Comparison of ENCODE assay signal across 1 cellular context in genomic region chr16:69823831-69824563, GRCh38.
TF ChIP-seq lines count a peak whose summit lies in the region.

No MANE protein-coding gene starts in this region.

TF ChIP-seq in HepG2, 621 proteins besides CTCF, POLR2A, EP300 and RAD21 (continued from another document and continues in another):
- no peak for TF ChIP-seq ZNF253 (CRISPR knock-in tag; IDR thresholded peaks at IDR 0.05; ENCODE audit: borderline replicate concordance)
- 0 out of 2 replicates have a peak, but pooled peaks have one; percentile 75 for TF ChIP-seq ZNF451 (CRISPR knock-in tag; IDR thresholded peaks at IDR 0.05)
- TF ChIP-seq SRY (CRISPR knock-in tag; IDR thresholded peaks at IDR 0.05): 0 out of 2 replicates have a peak, but pooled peaks have one; percentile 68
- no peak for TF ChIP-seq ESRRA (CRISPR knock-in tag; IDR thresholded peaks at IDR 0.05; ENCODE audit: low read depth)
- TF ChIP-seq FLYWCH1 (CRISPR knock-in tag; IDR thresholded peaks at IDR 0.05): no peak
- no peak for TF ChIP-seq ZNF576 (CRISPR knock-in tag; IDR thresholded peaks at IDR 0.05)
- no peak for TF ChIP-seq ZNF713 (CRISPR knock-in tag; IDR thresholded peaks at IDR 0.05)
- TF ChIP-seq NCOA2 (CRISPR knock-in tag; IDR thresholded peaks at IDR 0.05): no peak
- peak; percentile 99 for TF ChIP-seq HNRNPK (IDR thresholded peaks at IDR 0.05; ENCODE audit: low read depth, low read length, poor library complexity, severe bottlenecking)
- TF ChIP-seq TCF12 (IDR thresholded peaks at IDR 0.05): no peak
- peak; percentile 66; the same call in 1 of the 2 replicates for TF ChIP-seq TCF12 (CRISPR knock-in tag; IDR thresholded peaks at IDR 0.05)
- no peak for TF ChIP-seq EZH2 (conservative IDR thresholded peaks at IDR 0.05; ENCODE audit: low read depth, low read length)
- no peak for TF ChIP-seq ATF3 (CRISPR knock-in tag; IDR thresholded peaks at IDR 0.05)
- TF ChIP-seq RFX1 (IDR thresholded peaks at IDR 0.05): no peak
- TF ChIP-seq, protein P1, sequence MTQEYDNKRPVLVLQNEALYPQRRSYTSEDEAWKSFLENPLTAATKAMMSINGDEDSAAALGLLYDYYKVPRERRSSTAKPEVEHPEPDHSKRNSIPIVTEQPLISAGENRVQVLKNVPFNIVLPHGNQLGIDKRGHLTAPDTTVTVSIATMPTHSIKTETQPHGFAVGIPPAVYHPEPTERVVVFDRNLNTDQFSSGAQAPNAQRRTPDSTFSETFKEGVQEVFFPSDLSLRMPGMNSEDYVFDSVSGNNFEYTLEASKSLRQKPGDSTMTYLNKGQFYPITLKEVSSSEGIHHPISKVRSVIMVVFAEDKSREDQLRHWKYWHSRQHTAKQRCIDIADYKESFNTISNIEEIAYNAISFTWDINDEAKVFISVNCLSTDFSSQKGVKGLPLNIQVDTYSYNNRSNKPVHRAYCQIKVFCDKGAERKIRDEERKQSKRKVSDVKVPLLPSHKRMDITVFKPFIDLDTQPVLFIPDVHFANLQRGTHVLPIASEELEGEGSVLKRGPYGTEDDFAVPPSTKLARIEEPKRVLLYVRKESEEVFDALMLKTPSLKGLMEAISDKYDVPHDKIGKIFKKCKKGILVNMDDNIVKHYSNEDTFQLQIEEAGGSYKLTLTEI (CRISPR knock-in tag; conservative IDR thresholded peaks at IDR 0.05): no peak
- no peak; the same call in 1 of the 2 replicates for TF ChIP-seq ZKSCAN8 (CRISPR knock-in tag; IDR thresholded peaks at IDR 0.05; ENCODE audit: borderline replicate concordance)
- no peak for TF ChIP-seq ZNF775 (CRISPR knock-in tag; IDR thresholded peaks at IDR 0.05; ENCODE audit: borderline replicate concordance)
- TF ChIP-seq ZNF143 (CRISPR knock-in tag; IDR thresholded peaks at IDR 0.05): peak; percentile 45; the same call in 1 of the 2 replicates
- TF ChIP-seq ZNF343 (CRISPR knock-in tag; IDR thresholded peaks at IDR 0.05): no peak
- TF ChIP-seq ELK4 (CRISPR knock-in tag; IDR thresholded peaks at IDR 0.05; ENCODE audit: borderline replicate concordance): no peak
- TF ChIP-seq TBX2 (CRISPR knock-in tag; IDR thresholded peaks at IDR 0.05; ENCODE audit: borderline replicate concordance): peak; percentile 67
- TF ChIP-seq ZNF260 (CRISPR knock-in tag; IDR thresholded peaks at IDR 0.05; ENCODE audit: borderline replicate concordance, low read depth): no peak
- TF ChIP-seq HOXA3 (CRISPR knock-in tag; IDR thresholded peaks at IDR 0.05): peak; percentile 49; the same call in 1 of the 2 replicates
- TF ChIP-seq GZF1 (CRISPR knock-in tag; IDR thresholded peaks at IDR 0.05): no peak
- TF ChIP-seq, protein P2, sequence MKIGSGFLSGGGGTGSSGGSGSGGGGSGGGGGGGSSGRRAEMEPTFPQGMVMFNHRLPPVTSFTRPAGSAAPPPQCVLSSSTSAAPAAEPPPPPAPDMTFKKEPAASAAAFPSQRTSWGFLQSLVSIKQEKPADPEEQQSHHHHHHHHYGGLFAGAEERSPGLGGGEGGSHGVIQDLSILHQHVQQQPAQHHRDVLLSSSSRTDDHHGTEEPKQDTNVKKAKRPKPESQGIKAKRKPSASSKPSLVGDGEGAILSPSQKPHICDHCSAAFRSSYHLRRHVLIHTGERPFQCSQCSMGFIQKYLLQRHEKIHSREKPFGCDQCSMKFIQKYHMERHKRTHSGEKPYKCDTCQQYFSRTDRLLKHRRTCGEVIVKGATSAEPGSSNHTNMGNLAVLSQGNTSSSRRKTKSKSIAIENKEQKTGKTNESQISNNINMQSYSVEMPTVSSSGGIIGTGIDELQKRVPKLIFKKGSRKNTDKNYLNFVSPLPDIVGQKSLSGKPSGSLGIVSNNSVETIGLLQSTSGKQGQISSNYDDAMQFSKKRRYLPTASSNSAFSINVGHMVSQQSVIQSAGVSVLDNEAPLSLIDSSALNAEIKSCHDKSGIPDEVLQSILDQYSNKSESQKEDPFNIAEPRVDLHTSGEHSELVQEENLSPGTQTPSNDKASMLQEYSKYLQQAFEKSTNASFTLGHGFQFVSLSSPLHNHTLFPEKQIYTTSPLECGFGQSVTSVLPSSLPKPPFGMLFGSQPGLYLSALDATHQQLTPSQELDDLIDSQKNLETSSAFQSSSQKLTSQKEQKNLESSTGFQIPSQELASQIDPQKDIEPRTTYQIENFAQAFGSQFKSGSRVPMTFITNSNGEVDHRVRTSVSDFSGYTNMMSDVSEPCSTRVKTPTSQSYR (CRISPR knock-in tag; IDR thresholded peaks at IDR 0.05; ENCODE audit: borderline replicate concordance): no peak
- TF ChIP-seq CREB3 (CRISPR knock-in tag; IDR thresholded peaks at IDR 0.05): no peak
- peak; percentile 82 for TF ChIP-seq ZFX (CRISPR knock-in tag; IDR thresholded peaks at IDR 0.05; ENCODE audit: low read depth)
- TF ChIP-seq MAZ (IDR thresholded peaks at IDR 0.05; ENCODE audit: borderline replicate concordance, low read depth, low read length): no peak
- TF ChIP-seq MAZ (CRISPR knock-in tag; IDR thresholded peaks at IDR 0.05; ENCODE audit: low read depth): no peak
- 0 out of 2 replicates have a peak, but pooled peaks have one; percentile 34 for TF ChIP-seq TRIM24 (CRISPR knock-in tag; IDR thresholded peaks at IDR 0.05)
- TF ChIP-seq KAT2B (IDR thresholded peaks at IDR 0.05; ENCODE audit: borderline replicate concordance, low read depth, low read length): no peak
- TF ChIP-seq TBP (CRISPR knock-in tag; IDR thresholded peaks at IDR 0.05): no peak
- peak; percentile 44; the same call in 1 of the 2 replicates for TF ChIP-seq ZNF816 (CRISPR knock-in tag; IDR thresholded peaks at IDR 0.05; ENCODE audit: borderline replicate concordance)
- 0 out of 2 replicates have a peak, but pooled peaks have one; percentile 46 for TF ChIP-seq PITX1 (CRISPR knock-in tag; IDR thresholded peaks at IDR 0.05)
- TF ChIP-seq ZBTB7A (CRISPR knock-in tag; IDR thresholded peaks at IDR 0.05): no peak
- peak; percentile 64; the same call in 1 of the 2 replicates for TF ChIP-seq MIER3 (CRISPR knock-in tag; IDR thresholded peaks at IDR 0.05; ENCODE audit: borderline replicate concordance)
- TF ChIP-seq MEIS2 (CRISPR knock-in tag; IDR thresholded peaks at IDR 0.05): 0 out of 2 replicates have a peak, but pooled peaks have one; percentile 19
- TF ChIP-seq MYPOP (CRISPR knock-in tag; IDR thresholded peaks at IDR 0.05): no peak
- TF ChIP-seq ZBTB34 (CRISPR knock-in tag; IDR thresholded peaks at IDR 0.05): no peak
- no peak for TF ChIP-seq ZNF331 (CRISPR knock-in tag; IDR thresholded peaks at IDR 0.05)
- no peak for TF ChIP-seq ZNF44 (CRISPR knock-in tag; IDR thresholded peaks at IDR 0.05)
- no peak for TF ChIP-seq TIGD3 (CRISPR knock-in tag; IDR thresholded peaks at IDR 0.05; ENCODE audit: borderline replicate concordance)
- TF ChIP-seq CBX2 (IDR thresholded peaks at IDR 0.05; ENCODE audit: low read depth, low read length): no peak
- no peak for TF ChIP-seq CBX2 (CRISPR knock-in tag; IDR thresholded peaks at IDR 0.05; ENCODE audit: low read depth)
- no peak for TF ChIP-seq BHLHE40 (IDR thresholded peaks at IDR 0.05; ENCODE audit: low read length)
- TF ChIP-seq ZNF446 (CRISPR knock-in tag; IDR thresholded peaks at IDR 0.05): no peak
- no peak for TF ChIP-seq SATB2 (CRISPR knock-in tag; IDR thresholded peaks at IDR 0.05)
- TF ChIP-seq, protein P3, sequence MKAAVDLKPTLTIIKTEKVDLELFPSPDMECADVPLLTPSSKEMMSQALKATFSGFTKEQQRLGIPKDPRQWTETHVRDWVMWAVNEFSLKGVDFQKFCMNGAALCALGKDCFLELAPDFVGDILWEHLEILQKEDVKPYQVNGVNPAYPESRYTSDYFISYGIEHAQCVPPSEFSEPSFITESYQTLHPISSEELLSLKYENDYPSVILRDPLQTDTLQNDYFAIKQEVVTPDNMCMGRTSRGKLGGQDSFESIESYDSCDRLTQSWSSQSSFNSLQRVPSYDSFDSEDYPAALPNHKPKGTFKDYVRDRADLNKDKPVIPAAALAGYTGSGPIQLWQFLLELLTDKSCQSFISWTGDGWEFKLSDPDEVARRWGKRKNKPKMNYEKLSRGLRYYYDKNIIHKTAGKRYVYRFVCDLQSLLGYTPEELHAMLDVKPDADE (CRISPR knock-in tag; IDR thresholded peaks at IDR 0.05): no peak
- no peak for TF ChIP-seq LCORL (IDR thresholded peaks at IDR 0.05)
- peak; percentile 83; the same call in 1 of the 2 replicates for TF ChIP-seq LCORL (CRISPR knock-in tag; IDR thresholded peaks at IDR 0.05)
- TF ChIP-seq, protein P4, sequence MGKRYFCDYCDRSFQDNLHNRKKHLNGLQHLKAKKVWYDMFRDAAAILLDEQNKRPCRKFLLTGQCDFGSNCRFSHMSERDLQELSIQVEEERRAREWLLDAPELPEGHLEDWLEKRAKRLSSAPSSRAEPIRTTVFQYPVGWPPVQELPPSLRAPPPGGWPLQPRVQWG (CRISPR knock-in tag; IDR thresholded peaks at IDR 0.05; ENCODE audit: borderline replicate concordance, low read depth): no peak
- TF ChIP-seq ZNF207 (IDR thresholded peaks at IDR 0.05; ENCODE audit: borderline replicate concordance): no peak
- TF ChIP-seq NR2F6 (IDR thresholded peaks at IDR 0.05): peak; percentile 80
- TF ChIP-seq NR2F6 (CRISPR knock-in tag; IDR thresholded peaks at IDR 0.05): peak; percentile 90
- no peak for TF ChIP-seq NCOA1 (CRISPR knock-in tag; IDR thresholded peaks at IDR 0.05)
- TF ChIP-seq YEATS2 (CRISPR knock-in tag; IDR thresholded peaks at IDR 0.05; ENCODE audit: borderline replicate concordance): 0 out of 2 replicates have a peak, but pooled peaks have one; percentile 5
- no peak for TF ChIP-seq SMAD9 (CRISPR knock-in tag; IDR thresholded peaks at IDR 0.05)
- TF ChIP-seq, protein P5, sequence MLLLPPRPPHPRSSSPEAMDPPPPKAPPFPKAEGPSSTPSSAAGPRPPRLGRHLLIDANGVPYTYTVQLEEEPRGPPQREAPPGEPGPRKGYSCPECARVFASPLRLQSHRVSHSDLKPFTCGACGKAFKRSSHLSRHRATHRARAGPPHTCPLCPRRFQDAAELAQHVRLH (CRISPR knock-in tag; IDR thresholded peaks at IDR 0.05; ENCODE audit: borderline replicate concordance, low read depth): no peak
- no peak for TF ChIP-seq ZNF24 (IDR thresholded peaks at IDR 0.05)
- no peak for TF ChIP-seq ZBTB1 (CRISPR knock-in tag; IDR thresholded peaks at IDR 0.05; ENCODE audit: borderline replicate concordance)
- no peak for TF ChIP-seq ZC3H13 (CRISPR knock-in tag; IDR thresholded peaks at IDR 0.05)
- TF ChIP-seq SMARCC2 (IDR thresholded peaks at IDR 0.05): no peak
- no peak for TF ChIP-seq ZNF572 (CRISPR knock-in tag; IDR thresholded peaks at IDR 0.05)
